In genomic region chr9:97551308-97551707, GRCh38 we compare ENCODE assay signal across 41 cellular contexts. TPM values are rescaled to one million over a fixed set of nuclear protein-coding genes. Genes with fewer than 3 reads are reported as not detected.
"Had no signal": no experiment of that assay in that cellular context is flagged by ENCODE, and none has a peak within 500 bp of the region (broad histone marks: within the 10 kb centered on the region; RNA-seq: fewer than 3 reads in every experiment).

No MANE protein-coding gene starts in this region.

- H3K27ac ChIP-seq: adrenal gland, ascending aorta, body of pancreas, brain microvascular endothelial cell, breast epithelium, cardiac muscle cell had no signal

- H3K4me3 ChIP-seq: adrenal gland, ascending aorta, body of pancreas, breast epithelium, cardiac muscle cell had no signal

- H3K36me3 Mint-ChIP-seq: activated naive CD4-positive, alpha-beta T cell treated with anti-CD3 and anti-CD28 coated beads, Interleukin-2, amount 10 ng/mL, durations not matched to agents 7 days and 5 days; activated naive CD4-positive, alpha-beta T cell treated with anti-CD3 and anti-CD28 coated beads, Interleukin-2, amount 50 U/mL, for 24 hours; activated naive CD4-positive, alpha-beta T cell treated with anti-CD3 and anti-CD28 coated beads, Interleukin-2, amount 50 U/mL, for 72 hours; activated naive CD8-positive, alpha-beta T cell; activated naive CD8-positive, alpha-beta T cell treated with anti-CD3 and anti-CD28 coated beads for 36 hours; activated naive CD8-positive, alpha-beta T cell treated with anti-CD3 and anti-CD28 coated beads, Interleukin-2, amount 10 ng/mL, durations not matched to agents 7 days and 5 days; brain had no signal

- DNase-seq: activated effector memory CD4-positive, alpha-beta T cell treated with anti-CD3 and anti-CD28 coated beads, Interleukin-2, amount 50 U/mL, for 16 hours; activated effector memory CD4-positive, alpha-beta T cell treated with Interleukin-2 at 50 U/mL for 16 hours; activated gamma-delta T cell; activated gamma-delta T cell treated with Interleukin-2 at 50 U/mL for 16 hours; activated naive CD4-positive, alpha-beta T cell; activated naive CD4-positive, alpha-beta T cell treated with anti-CD3 and anti-CD28 coated beads for 36 hours; activated naive CD4-positive, alpha-beta T cell treated with anti-CD3 and anti-CD28 coated beads, Interleukin-2, amount 10 ng/mL, durations not matched to agents 7 days and 5 days; activated naive CD4-positive, alpha-beta T cell treated with anti-CD3 and anti-CD28 coated beads, Interleukin-2, amount 50 U/mL, for 16 hours; activated naive CD4-positive, alpha-beta T cell treated with Interleukin-2 at 50 U/mL for 16 hours; activated naive CD8-positive, alpha-beta T cell treated with anti-CD3 and anti-CD28 coated beads for 36 hours; activated naive CD8-positive, alpha-beta T cell treated with anti-CD3 and anti-CD28 coated beads, Interleukin-2, amount 10 ng/mL, durations not matched to agents 7 days and 5 days; activated naive CD8-positive, alpha-beta T cell treated with anti-CD3 and anti-CD28 coated beads, Interleukin-2, amount 50 U/mL, for 24 hours; activated T-cell treated with anti-CD3 and anti-CD28 coated beads for 4 hours; activated T-cell treated with anti-CD3 and anti-CD28 coated beads, Interleukin-2, amount 50 U/mL, for 1 hour; activated T-cell treated with anti-CD3 and anti-CD28 coated beads, Interleukin-2, amount 50 U/mL, for 24 hours; activated T-cell treated with anti-CD3 and anti-CD28 coated beads, Interleukin-2, amount 50 U/mL, for 4 hours; activated T-cell treated with anti-CD3 and anti-CD28 coated beads, Interleukin-2, amount 50 U/mL, for 48 hours; activated T-cell treated with anti-CD3 and anti-CD28 coated beads, Interleukin-2, amount 50 U/mL, for 72 hours; amniotic stem cell; amygdala; anterior cingulate cortex; aorta; body of pancreas; brain microvascular endothelial cell; caudate nucleus; central memory CD4-positive, alpha-beta T cell; cerebellar nuclear complex had no signal

- H3K27me3 ChIP-seq: adrenal gland, ascending aorta, body of pancreas, brain microvascular endothelial cell, breast epithelium, cardiac muscle cell had no signal

- H3K4me3 Mint-ChIP-seq: activated naive CD4-positive, alpha-beta T cell treated with anti-CD3 and anti-CD28 coated beads for 36 hours; activated naive CD4-positive, alpha-beta T cell treated with anti-CD3 and anti-CD28 coated beads, Interleukin-2, amount 10 ng/mL, durations not matched to agents 7 days and 5 days; activated naive CD4-positive, alpha-beta T cell treated with anti-CD3 and anti-CD28 coated beads, Interleukin-2, amount 50 U/mL, for 24 hours; activated naive CD8-positive, alpha-beta T cell; activated naive CD8-positive, alpha-beta T cell treated with anti-CD3 and anti-CD28 coated beads for 36 hours; activated naive CD8-positive, alpha-beta T cell treated with anti-CD3 and anti-CD28 coated beads, Interleukin-2, amount 10 ng/mL, durations not matched to agents 7 days and 5 days; activated naive CD8-positive, alpha-beta T cell treated with anti-CD3 and anti-CD28 coated beads, Interleukin-2, amount 50 U/mL, for 24 hours; activated T-cell treated with anti-CD3 and anti-CD28 coated beads, Interleukin-2, amount 50 U/mL, for 24 hours; activated T-cell treated with anti-CD3 and anti-CD28 coated beads, Interleukin-2, amount 50 U/mL, for 4 hours; activated T-cell treated with anti-CD3 and anti-CD28 coated beads, Interleukin-2, amount 50 U/mL, for 72 hours; activated T-helper 1 cell treated with anti-CD3 and anti-CD28 coated beads, Interleukin-12 subunit alpha, Interleukin-12 subunit beta, Interleukin-2, Interleukin-4 antibody, amounts not matched to agents 30 ng/mL and 10 ng/mL and 1 ng/mL, durations not matched to agents 14 hours and 24 hours and 36 hours; activated T-helper 17 cell treated with anti-CD3 and anti-CD28 coated beads, Interleukin-2, amount 50 U/mL, for 72 hours; brain; central memory CD8-positive, alpha-beta T cell had no signal

- H3K27ac Mint-ChIP-seq: activated naive CD4-positive, alpha-beta T cell treated with anti-CD3 and anti-CD28 coated beads for 36 hours; activated naive CD4-positive, alpha-beta T cell treated with anti-CD3 and anti-CD28 coated beads, Interleukin-2, amount 10 ng/mL, durations not matched to agents 7 days and 5 days; activated naive CD4-positive, alpha-beta T cell treated with anti-CD3 and anti-CD28 coated beads, Interleukin-2, amount 50 U/mL, for 24 hours; activated naive CD4-positive, alpha-beta T cell treated with anti-CD3 and anti-CD28 coated beads, Interleukin-2, amount 50 U/mL, for 72 hours; activated naive CD8-positive, alpha-beta T cell; activated naive CD8-positive, alpha-beta T cell treated with anti-CD3 and anti-CD28 coated beads for 36 hours; activated naive CD8-positive, alpha-beta T cell treated with anti-CD3 and anti-CD28 coated beads, Interleukin-2, amount 10 ng/mL, durations not matched to agents 7 days and 5 days; activated naive CD8-positive, alpha-beta T cell treated with anti-CD3 and anti-CD28 coated beads, Interleukin-2, amount 50 U/mL, for 24 hours; activated T-cell treated with anti-CD3 and anti-CD28 coated beads, Interleukin-2, amount 50 U/mL, for 24 hours; activated T-cell treated with anti-CD3 and anti-CD28 coated beads, Interleukin-2, amount 50 U/mL, for 72 hours; activated T-helper 1 cell treated with anti-CD3 and anti-CD28 coated beads, Interleukin-12 subunit alpha, Interleukin-12 subunit beta, Interleukin-2, Interleukin-4 antibody, amounts not matched to agents 30 ng/mL and 10 ng/mL and 1 ng/mL, durations not matched to agents 14 hours and 24 hours and 36 hours; activated T-helper 17 cell treated with anti-CD3 and anti-CD28 coated beads, Interleukin-2, amount 50 U/mL, for 72 hours; activated T-helper 2 cell treated with anti-CD3 and anti-CD28 coated beads, Interferon-gamma antibody, Interleukin-2, Interleukin-4, amounts not matched to agents 10 μg/mL and 5 μg/mL and 100 μg/mL, durations not matched to agents 14 hours and 24 hours and 36 hours; brain had no signal

- H3K9me3 ChIP-seq: adrenal gland, ascending aorta, body of pancreas, breast epithelium had no signal

- H3K4me1 Mint-ChIP-seq: activated naive CD4-positive, alpha-beta T cell treated with anti-CD3 and anti-CD28 coated beads, Interleukin-2, amount 10 ng/mL, durations not matched to agents 7 days and 5 days; activated naive CD4-positive, alpha-beta T cell treated with anti-CD3 and anti-CD28 coated beads, Interleukin-2, amount 50 U/mL, for 24 hours; activated naive CD8-positive, alpha-beta T cell treated with anti-CD3 and anti-CD28 coated beads for 36 hours; activated naive CD8-positive, alpha-beta T cell treated with anti-CD3 and anti-CD28 coated beads, Interleukin-2, amount 10 ng/mL, durations not matched to agents 7 days and 5 days; activated naive CD8-positive, alpha-beta T cell treated with anti-CD3 and anti-CD28 coated beads, Interleukin-2, amount 50 U/mL, for 24 hours; activated T-helper 17 cell treated with anti-CD3 and anti-CD28 coated beads, Interleukin-2, amount 50 U/mL, for 72 hours; brain; central memory CD8-positive, alpha-beta T cell had no signal

- FAIRE-seq: astrocyte, bronchial epithelial cell had no signal

- H3K36me3 ChIP-seq: brain microvascular endothelial cell, breast epithelium had no signal

- ATAC-seq: activated naive CD4-positive, alpha-beta T cell treated with anti-CD3 and anti-CD28 coated beads, Interleukin-2, amount 50 U/mL, for 72 hours; activated naive CD8-positive, alpha-beta T cell treated with anti-CD3 and anti-CD28 coated beads, Interleukin-2, amount 50 U/mL, for 24 hours; activated T-cell treated with anti-CD3 and anti-CD28 coated beads, Interleukin-2, amount 50 U/mL, for 4 hours; activated T-cell treated with anti-CD3 and anti-CD28 coated beads, Interleukin-2, amount 50 U/mL, for 72 hours; activated T-helper 17 cell treated with anti-CD3 and anti-CD28 coated beads, Interleukin-2, amount 50 U/mL, for 72 hours; body of pancreas had no signal

- H3K9me3 Mint-ChIP-seq: activated naive CD4-positive, alpha-beta T cell treated with anti-CD3 and anti-CD28 coated beads for 36 hours; activated naive CD4-positive, alpha-beta T cell treated with anti-CD3 and anti-CD28 coated beads, Interleukin-2, amount 10 ng/mL, durations not matched to agents 7 days and 5 days; activated naive CD4-positive, alpha-beta T cell treated with anti-CD3 and anti-CD28 coated beads, Interleukin-2, amount 50 U/mL, for 24 hours; activated naive CD4-positive, alpha-beta T cell treated with anti-CD3 and anti-CD28 coated beads, Interleukin-2, amount 50 U/mL, for 72 hours; activated naive CD8-positive, alpha-beta T cell treated with anti-CD3 and anti-CD28 coated beads for 36 hours; activated naive CD8-positive, alpha-beta T cell treated with anti-CD3 and anti-CD28 coated beads, Interleukin-2, amount 10 ng/mL, durations not matched to agents 7 days and 5 days; activated naive CD8-positive, alpha-beta T cell treated with anti-CD3 and anti-CD28 coated beads, Interleukin-2, amount 50 U/mL, for 24 hours; activated T-cell treated with anti-CD3 and anti-CD28 coated beads, Interleukin-2, amount 50 U/mL, for 24 hours; activated T-cell treated with anti-CD3 and anti-CD28 coated beads, Interleukin-2, amount 50 U/mL, for 4 hours; activated T-cell treated with anti-CD3 and anti-CD28 coated beads, Interleukin-2, amount 50 U/mL, for 72 hours; activated T-helper 1 cell treated with anti-CD3 and anti-CD28 coated beads, Interleukin-12 subunit alpha, Interleukin-12 subunit beta, Interleukin-2, Interleukin-4 antibody, amounts not matched to agents 30 ng/mL and 10 ng/mL and 1 ng/mL, durations not matched to agents 14 hours and 24 hours and 36 hours; activated T-helper 17 cell treated with anti-CD3 and anti-CD28 coated beads, Interleukin-2, amount 50 U/mL, for 72 hours; activated T-helper 2 cell treated with anti-CD3 and anti-CD28 coated beads, Interferon-gamma antibody, Interleukin-2, Interleukin-4, amounts not matched to agents 10 μg/mL and 5 μg/mL and 100 μg/mL, durations not matched to agents 14 hours and 24 hours and 36 hours; central memory CD8-positive, alpha-beta T cell had no signal

- H3K4me1 ChIP-seq: breast epithelium had no signal

RNA-seq across cellular contexts. Expression of gene TMOD1, which starts 49.8 kb away (rescaled TPM):
- total RNA-seq: bronchial epithelial cell had no signal
